In genomic region chr5:173138707-173139106, GRCh38 we compare ENCODE assay signal across 29 cellular contexts.
"Had no signal": no experiment of that assay in that cellular context is flagged by ENCODE, and none has a peak within 500 bp of the region (broad histone marks: within the 10 kb centered on the region; RNA-seq: fewer than 3 reads in every experiment).

No MANE protein-coding gene starts in this region.

- H2AFZ ChIP-seq: neural progenitor cell, parathyroid adenoma had no signal

- H3K9me3 ChIP-seq: breast epithelium, psoas muscle, sigmoid colon, thyroid gland had no signal

- H3K36me3 ChIP-seq: neural progenitor cell had no signal

- H3K4me1 ChIP-seq: breast epithelium, neural progenitor cell, parathyroid adenoma, psoas muscle, sigmoid colon, thyroid gland had no signal

- H3K4me3 Mint-ChIP-seq: activated CD8-positive, alpha-beta memory T cell treated with anti-CD3 and anti-CD28 coated beads, Interleukin-2, amount 10 ng/mL, durations not matched to agents 7 days and 5 days; activated CD8-positive, alpha-beta T cell treated with anti-CD3 and anti-CD28 coated beads for 36 hours; activated T-cell treated with anti-CD3 and anti-CD28 coated beads, Interleukin-2, amount 50 U/mL, for 72 hours; immature natural killer cell; natural killer cell; neural progenitor cell; stimulated activated memory B cell treated with anti-CD40 and anti-IgM and Interleukin-4, amounts not matched to agents 10 μg/mL and 1 μg/mL and 100 μg/mL, for 72 hours; stimulated activated naive CD8-positive, alpha-beta T cell treated with anti-CD3 and anti-CD28 coated beads, Interleukin-15, amount 100 ng/mL, for 72 hours; T-helper 17 cell had no signal

- H3K9ac ChIP-seq: neural progenitor cell, parathyroid adenoma had no signal

- H3K27me3 Mint-ChIP-seq: activated CD8-positive, alpha-beta memory T cell treated with anti-CD3 and anti-CD28 coated beads, Interleukin-2, amount 10 ng/mL, durations not matched to agents 7 days and 5 days; activated CD8-positive, alpha-beta T cell treated with anti-CD3 and anti-CD28 coated beads for 36 hours; stimulated activated memory B cell treated with anti-CD40 and anti-IgM and Interleukin-4, amounts not matched to agents 10 μg/mL and 1 μg/mL and 100 μg/mL, for 72 hours; stimulated activated naive CD8-positive, alpha-beta T cell treated with anti-CD3 and anti-CD28 coated beads, Interleukin-15, amount 100 ng/mL, for 72 hours; T-helper 17 cell had no signal

- H3K27ac ChIP-seq: breast epithelium, neural progenitor cell, parathyroid adenoma, psoas muscle, sigmoid colon, thyroid gland had no signal

- H3K36me3 Mint-ChIP-seq: activated CD8-positive, alpha-beta memory T cell treated with anti-CD3 and anti-CD28 coated beads, Interleukin-2, amount 10 ng/mL, durations not matched to agents 7 days and 5 days; natural killer cell; neural progenitor cell; stimulated activated memory B cell treated with anti-CD40 and anti-IgM and Interleukin-4, amounts not matched to agents 10 μg/mL and 1 μg/mL and 100 μg/mL, for 72 hours had no signal

- H3K79me2 ChIP-seq: parathyroid adenoma had no signal

- ATAC-seq: activated CD8-positive, alpha-beta memory T cell treated with anti-CD3 and anti-CD28 coated beads, Interleukin-2, amount 10 ng/mL, durations not matched to agents 7 days and 5 days; activated CD8-positive, alpha-beta T cell treated with anti-CD3 and anti-CD28 coated beads for 36 hours; activated T-cell treated with anti-CD3 and anti-CD28 coated beads, Interleukin-2, amount 50 U/mL, for 72 hours; natural killer cell; psoas muscle; stimulated activated memory B cell treated with anti-CD40 and anti-IgM and Interleukin-4, amounts not matched to agents 10 μg/mL and 1 μg/mL and 100 μg/mL, for 72 hours; stimulated activated naive CD8-positive, alpha-beta T cell treated with anti-CD3 and anti-CD28 coated beads, Interleukin-15, amount 100 ng/mL, for 72 hours; T-helper 17 cell had no signal

- H3K9me3 Mint-ChIP-seq: activated CD8-positive, alpha-beta T cell treated with anti-CD3 and anti-CD28 coated beads for 36 hours; activated T-cell treated with anti-CD3 and anti-CD28 coated beads, Interleukin-2, amount 50 U/mL, for 72 hours; immature natural killer cell; natural killer cell; neural progenitor cell; stimulated activated memory B cell treated with anti-CD40 and anti-IgM and Interleukin-4, amounts not matched to agents 10 μg/mL and 1 μg/mL and 100 μg/mL, for 72 hours; stimulated activated naive CD8-positive, alpha-beta T cell treated with anti-CD3 and anti-CD28 coated beads, Interleukin-15, amount 100 ng/mL, for 72 hours had no signal

- H3K4me3 ChIP-seq: breast epithelium, neural progenitor cell, psoas muscle, sigmoid colon, smooth muscle cell, thyroid gland had no signal

- H3K27me3 ChIP-seq: breast epithelium, neural progenitor cell, sigmoid colon, thyroid gland had no signal

- H3K27ac Mint-ChIP-seq: activated CD8-positive, alpha-beta memory T cell treated with anti-CD3 and anti-CD28 coated beads, Interleukin-2, amount 10 ng/mL, durations not matched to agents 7 days and 5 days; activated CD8-positive, alpha-beta T cell treated with anti-CD3 and anti-CD28 coated beads for 36 hours; activated T-cell treated with anti-CD3 and anti-CD28 coated beads, Interleukin-2, amount 50 U/mL, for 72 hours; neural progenitor cell; stimulated activated memory B cell treated with anti-CD40 and anti-IgM and Interleukin-4, amounts not matched to agents 10 μg/mL and 1 μg/mL and 100 μg/mL, for 72 hours; stimulated activated naive CD8-positive, alpha-beta T cell treated with anti-CD3 and anti-CD28 coated beads, Interleukin-15, amount 100 ng/mL, for 72 hours had no signal

- H3K4me1 Mint-ChIP-seq: activated CD8-positive, alpha-beta memory T cell treated with anti-CD3 and anti-CD28 coated beads, Interleukin-2, amount 10 ng/mL, durations not matched to agents 7 days and 5 days; immature natural killer cell; natural killer cell; neural progenitor cell; stimulated activated memory B cell treated with anti-CD40 and anti-IgM and Interleukin-4, amounts not matched to agents 10 μg/mL and 1 μg/mL and 100 μg/mL, for 72 hours had no signal

- H3K4me2 ChIP-seq: neural progenitor cell, smooth muscle cell had no signal

- DNase-seq: activated CD4-positive, alpha-beta T cell treated with anti-CD3 and anti-CD28 coated beads for 1 hour; activated CD4-positive, alpha-beta T cell treated with anti-CD3 and anti-CD28 coated beads, Interleukin-2, amount 50 U/mL, for 1 hour; activated CD8-positive, alpha-beta memory T cell treated with anti-CD3 and anti-CD28 coated beads, Interleukin-2, amount 10 ng/mL, durations not matched to agents 7 days and 5 days; activated CD8-positive, alpha-beta T cell treated with anti-CD3 and anti-CD28 coated beads for 36 hours; activated naive CD4-positive, alpha-beta T cell treated with Interleukin-2 at 50 U/mL for 16 hours; activated T-cell treated with anti-CD3 and anti-CD28 coated beads, Interleukin-2, amount 50 U/mL, for 72 hours; amygdala; central memory CD4-positive, alpha-beta T cell; foreskin fibroblast; head of caudate nucleus; hippocampal formation; immature natural killer cell; natural killer cell; occipital lobe; psoas muscle; sigmoid colon; stimulated activated CD4-positive, alpha-beta T cell treated with anti-CD3 and anti-CD28 coated beads, Interleukin-1b, Interleukin-23, amount 100 ng/mL, for 48 hours; stimulated activated CD4-positive, alpha-beta T cell treated with anti-CD3 and anti-CD28 coated beads, Interleukin-4, amount 100 ng/mL, for 4 hours; stimulated activated CD8-positive, alpha-beta memory T cell treated with anti-CD3 and anti-CD28 coated beads, Interleukin-4, amount 100 ng/mL, for 48 hours; stimulated activated naive CD8-positive, alpha-beta T cell treated with anti-CD3 and anti-CD28 coated beads, Interleukin-15, amount 100 ng/mL, for 72 hours; substantia nigra; T-helper 17 cell; T1000; thyroid gland had no signal
